In genomic region chr14:74579447-74580274, GRCh38 we compare ENCODE assay signal across 9 cellular contexts. TPM values are rescaled to one million over a fixed set of nuclear protein-coding genes. Genes with fewer than 3 reads are reported as not detected.
A peak's percentile ranks its signal among the peaks of the same experiment; 100 is the strongest.
DNase-seq lines count a peak whose midpoint lies in the region; ATAC-seq and TF ChIP-seq lines count a peak whose summit lies in the region.
"Had no signal": no experiment of that assay in that cellular context is flagged by ENCODE, and none has a peak within 500 bp of the region (broad histone marks: within the 10 kb centered on the region; RNA-seq: fewer than 3 reads in every experiment).

No MANE protein-coding gene starts in this region.

- TF ChIP-seq CTCF in DND-41 (IDR thresholded peaks at IDR 0.05; ENCODE audit: borderline replicate concordance, extremely low read depth, low read length, poor library complexity, severe bottlenecking), result no peak
- TF ChIP-seq CTCF in RWPE2 (IDR thresholded peaks at IDR 0.05; ENCODE audit: poor library complexity, severe bottlenecking), result no peak
- TF ChIP-seq CTCF in cardiac fibroblast (IDR thresholded peaks at IDR 0.05; ENCODE audit: low read depth, low read length), result no peak
- TF ChIP-seq CTCF in sigmoid colon (IDR thresholded peaks at IDR 0.05), result no peak
- no peak for TF ChIP-seq CTCF in left ventricle myocardium inferior (IDR thresholded peaks at IDR 0.05; ENCODE audit: borderline replicate concordance)

- ATAC-seq in DND-41 (ENCODE audit: insufficient read depth, low read depth), result peak; percentile 47; the same call in 1 of the 3 replicates
- peak; percentile 74 for ATAC-seq in RWPE2 (ENCODE audit: low read depth)
- ATAC-seq in GM18511 (IDR thresholded peaks at IDR 0.05; ENCODE audit: unreplicated experiment), result no peak

- H3K79me2 ChIP-seq in DND-41 (ENCODE audit: insufficient read depth, low read length), result no peaks in the 10 kb centered on the region

- no peak for TF ChIP-seq POLR2A in sigmoid colon (IDR thresholded peaks at IDR 0.05)

- H3K36me3 ChIP-seq in DND-41 (ENCODE audit: insufficient read depth, low read length) (no peaks in the 10 kb centered on the region), RWPE2 (ENCODE audit: low read depth) (peaks cover 70% of the 10 kb centered on the region), sigmoid colon (no peaks in the 10 kb centered on the region), left ventricle myocardium inferior (no peaks in the 10 kb centered on the region)

- H3K4me1 ChIP-seq in DND-41 (ENCODE audit: insufficient read depth, low read length), result no peaks in the 10 kb centered on the region
- peaks cover 63% of the 10 kb centered on the region for H3K4me1 ChIP-seq in RWPE2 (ENCODE audit: insufficient read depth, poor library complexity, severe bottlenecking)
- peaks cover 0 to 10% (median 0%) of the 10 kb centered on the region in 4 donors for H3K4me1 ChIP-seq in sigmoid colon
- H3K4me1 ChIP-seq in left ventricle myocardium inferior, result peaks cover 48% of the 10 kb centered on the region

- H3K4me2 ChIP-seq in DND-41 (ENCODE audit: insufficient read depth, low read length), result no peak overlapping the region

- H3K27ac ChIP-seq in DND-41 (ENCODE audit: low read length), result no peak overlapping the region
- H3K27ac ChIP-seq in RWPE2 (ENCODE audit: poor library complexity, severe bottlenecking), result peak overlapping the region; percentile 100
- no peak overlapping the region for H3K27ac ChIP-seq in sigmoid colon
- H3K27ac ChIP-seq in left ventricle myocardium inferior (replicated peaks), result no peak overlapping the region

- H3K4me3 ChIP-seq in DND-41 (ENCODE audit: low read depth in 1 of 2, low read length in 2 of 2) (no peak overlapping the region), RWPE2 (ENCODE audit: severe bottlenecking) (no peak overlapping the region), cardiac fibroblast (replicated peaks in 1 of 2; ENCODE audit: low read depth in 2 of 2, low read length in 2 of 2) (no peak overlapping the region), sigmoid colon (no peak overlapping the region), left ventricle myocardium inferior (no peak overlapping the region)

- no peak for TF ChIP-seq EP300 in sigmoid colon (IDR thresholded peaks at IDR 0.05)

- intact Hi-C loops in sigmoid colon (cut with DNase I) (no loop called here), left ventricle myocardium inferior (cut with micrococcal nuclease) (no loop called here)

- no peaks in the 10 kb centered on the region for H3K9me3 ChIP-seq in DND-41 (ENCODE audit: insufficient read depth, low read length, severe bottlenecking)
- no peaks in the 10 kb centered on the region for H3K9me3 ChIP-seq in RWPE2 (ENCODE audit: severe bottlenecking)
- H3K9me3 ChIP-seq in sigmoid colon, result no peaks in the 10 kb centered on the region
- H3K9me3 ChIP-seq in left ventricle myocardium inferior (replicated peaks), result no peaks in the 10 kb centered on the region

- WGBS in sigmoid colon, 2 donors, result 71% methylated on average over 12 of the region's 12 CpGs

- no peaks in the 10 kb centered on the region for H4K20me1 ChIP-seq in DND-41 (ENCODE audit: insufficient read depth, low read length)

- no peak overlapping the region for H3K9ac ChIP-seq in DND-41 (ENCODE audit: low read depth, low read length)

- H3K27me3 ChIP-seq in DND-41 (ENCODE audit: insufficient read depth, low read length, poor library complexity) (peaks cover 25% of the 10 kb centered on the region), RWPE2 (ENCODE audit: insufficient read depth, poor library complexity, severe bottlenecking) (no peaks in the 10 kb centered on the region), sigmoid colon (no peaks in the 10 kb centered on the region), left ventricle myocardium inferior (ENCODE audit: low read depth) (no peaks in the 10 kb centered on the region)

- no peak overlapping the region for H2AFZ ChIP-seq in DND-41 (ENCODE audit: low read depth, low read length)

- DNase-seq in DND-41, result no peak
- peak; percentile 90 for DNase-seq in RWPE2 (ENCODE audit: low spot score)
- peak; percentile 85 to 97 for DNase-seq in cardiac fibroblast (ENCODE audit: low read depth in 2 of 2)
- DNase-seq in sigmoid colon, result peak; percentile 47
- no peak for DNase-seq in left ventricle myocardium inferior
- no peak for DNase-seq in MV-4-11 (lab: John Stamatoyannopoulos, UW)
- DNase-seq in RPMI8226, result no peak
- DNase-seq: effector CD4-positive, alpha-beta T cell had no signal

RNA-seq across cellular contexts. Expression of gene LTBP2, which starts 32.4 kb away (rescaled TPM):
- total RNA-seq in sigmoid colon (10 to 100 TPM; 12.1 to 71.2 (median 15.3) TPM), left ventricle myocardium inferior (26.5 TPM)
- 1 to 10 TPM in 2 of 3 donors, under 1 TPM in 1; 0.46 to 7.1 (median 1.2) TPM for polyA plus RNA-seq in sigmoid colon

Comparison
In these comparisons a context has a peak if more than half of its experiments do, and no peak if none do; other contexts are left out.
1. DNase-seq: peak in RWPE2 (single experiment), cardiac fibroblast (2 of 2) and sigmoid colon (single experiment); none in DND-41 (single experiment), left ventricle myocardium inferior (single experiment), MV-4-11 (single experiment) and RPMI8226 (single experiment).